ENCODE assay signal across 9 cellular contexts in the genomic region with DNA sequence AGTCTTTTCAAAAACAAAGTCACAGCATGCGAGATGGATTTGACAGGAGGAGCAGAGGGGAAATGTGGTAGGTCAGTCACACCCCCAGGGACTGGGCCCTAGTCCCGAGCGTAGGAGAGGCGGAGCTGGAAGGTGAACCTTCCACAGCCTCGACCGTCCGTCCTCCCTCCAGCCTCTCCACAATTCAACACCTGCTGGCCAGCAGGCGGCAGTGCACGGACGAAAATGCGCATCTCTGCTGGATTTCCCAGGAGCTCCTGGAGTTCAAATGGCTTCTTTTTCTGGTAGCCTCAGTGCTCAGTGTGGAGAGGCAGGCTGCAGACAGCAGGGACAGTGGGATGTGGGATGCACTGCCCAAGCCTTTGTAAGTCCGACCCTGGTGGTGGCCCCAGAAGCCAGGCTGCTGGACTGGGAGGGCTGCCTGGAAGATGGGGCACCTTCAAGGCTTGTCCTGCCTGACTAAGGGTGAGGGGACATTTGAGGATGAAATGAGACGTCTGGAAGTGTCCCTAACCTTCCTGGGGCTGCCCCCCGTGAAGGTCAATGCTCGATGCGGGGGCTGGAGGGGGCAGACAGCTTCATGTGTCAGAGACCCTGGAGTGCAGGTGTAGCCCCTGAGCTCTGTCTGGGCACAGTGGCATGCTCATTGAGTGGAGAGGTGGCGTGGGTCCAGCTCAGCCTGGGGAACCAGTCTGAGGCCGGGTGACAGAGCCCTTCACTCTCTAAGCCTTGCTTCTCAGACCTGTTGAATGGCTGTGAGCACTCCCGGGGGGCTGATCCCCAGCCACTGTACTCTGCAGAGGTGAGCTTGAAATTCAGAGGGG.
A peak's percentile ranks its signal among the peaks of the same experiment; 100 is the strongest.
DNase-seq lines count a peak whose midpoint lies in the region; ATAC-seq, FAIRE-seq and TF ChIP-seq lines count a peak whose summit lies in the region.
"Had no signal": no experiment of that assay in that cellular context is flagged by ENCODE, and none has a peak within 500 bp of the region (broad histone marks: within the 10 kb centered on the region; RNA-seq: fewer than 3 reads in every experiment).

No MANE protein-coding gene starts in this region.

- H3K9me3 Mint-ChIP-seq in activated T-cell treated with anti-CD3 and anti-CD28 coated beads, Interleukin-2, amount 50 U/mL, for 4 hours: no peaks in the 10 kb centered on the region

- TF ChIP-seq RAD21 in HCT116 (IDR thresholded peaks at IDR 0.05; ENCODE audit: low read depth): peak; percentile 95
- peak; percentile 58 for TF ChIP-seq RAD21 in GM12878 (IDR thresholded peaks at IDR 0.05; ENCODE audit: insufficient read depth, low read depth, low read length)

- peak; percentile 97 for ATAC-seq in HCT116
- peak; percentile 86 for ATAC-seq in GM12878
- no peak for ATAC-seq in activated T-cell treated with anti-CD3 and anti-CD28 coated beads, Interleukin-2, amount 50 U/mL, for 4 hours

- in situ Hi-C loops in GM12878 (cut with MboI): loop anchor here (25.0 kb wide), 1 partner anchor 617 kb away; no protein-coding TSS in a partner anchor

- CTCF ChIA-PET in HCT116 (lab: Charles Lee) (interaction anchor here (0.7 to 3.9 kb wide), 25 partner anchors 9 to 716 kb away, joined by 3 to 73 read pairs (median 5); a partner anchor contains a TSS), GM12878 (lab: Yijun Ruan, JAX) (interaction anchor here (0.8 to 5.0 kb wide), 5 partner anchors 10 to 623 kb away, joined by 3 to 28 read pairs (median 4); no protein-coding TSS in a partner anchor)

- no TSS peak for BruUV-seq in HCT116 (replicated peaks; lab: Mats Ljungman, UMichigan)
- BruUV-seq in GM12878 (replicated peaks; lab: Mats Ljungman, UMichigan): no TSS peak

- H3K27me3 ChIP-seq in HCT116 (ENCODE audit: insufficient read depth, low read length) (no peaks in the 10 kb centered on the region), GM12878 (replicated peaks in 1 of 2; ENCODE audit: control insufficient read depth in 2 of 2, insufficient read depth in 2 of 2, low read length in 1 of 2) (peaks cover 1 to 2% of the 10 kb centered on the region in 2 experiments; a peak in 2 of 4 replicates), keratinocyte (ENCODE audit: control insufficient read depth, extremely low read depth, insufficient read depth, low read length) (no peaks in the 10 kb centered on the region), thyroid gland (no peaks in the 10 kb centered on the region)
- H3K27me3 ChIP-seq: BLaER1 treated with 17β-estradiol and CSF1 and Interleukin-3, amounts not matched to agents 10 nM and 100 nM had no signal

- SMC1A ChIA-PET in GM12878 (lab: Charles Lee; ENCODE audit: uncharacterized antibody, unreplicated experiment): no interaction called here

- peaks cover 6% of the 10 kb centered on the region for H3K27me3 Mint-ChIP-seq in activated T-cell treated with anti-CD3 and anti-CD28 coated beads, Interleukin-2, amount 50 U/mL, for 4 hours (ENCODE audit: low read depth)

- H3K9me2 ChIP-seq in HCT116 (ENCODE audit: insufficient read depth): no peaks in the 10 kb centered on the region

- H2AFZ ChIP-seq in HCT116 (ENCODE audit: low read depth, low read length, poor library complexity, severe bottlenecking) (peak overlapping the region; percentile 92), GM12878 (ENCODE audit: control insufficient read depth, low read depth, low read length) (no peak overlapping the region), keratinocyte (ENCODE audit: control insufficient read depth, low read length) (no peak overlapping the region)

- peak overlapping the region; percentile 33; the same call in 1 of the 2 replicates for H3K4me2 ChIP-seq in HCT116 (ENCODE audit: low read length)
- H3K4me2 ChIP-seq in GM12878 (ENCODE audit: control insufficient read depth, insufficient read depth): no peak overlapping the region
- H3K4me2 ChIP-seq in keratinocyte (ENCODE audit: control insufficient read depth, extremely low read depth, insufficient read depth, low read depth, low read length): peak overlapping the region; percentile 22
- H3K4me2 ChIP-seq: BLaER1 treated with 17β-estradiol and CSF1 and Interleukin-3, amounts not matched to agents 10 nM and 100 nM had no signal

- no peaks in the 10 kb centered on the region for H3K4me1 Mint-ChIP-seq in activated T-cell treated with anti-CD3 and anti-CD28 coated beads, Interleukin-2, amount 50 U/mL, for 4 hours (ENCODE audit: low read depth)

- H4K20me1 ChIP-seq in HCT116 (ENCODE audit: insufficient read depth): no peaks in the 10 kb centered on the region
- H4K20me1 ChIP-seq in GM12878 (ENCODE audit: control insufficient read depth, insufficient read depth): no peaks in the 10 kb centered on the region
- no peaks in the 10 kb centered on the region for H4K20me1 ChIP-seq in keratinocyte (ENCODE audit: control insufficient read depth, extremely low read depth, insufficient read depth, low read length)
- H4K20me1 ChIP-seq: BLaER1 treated with 17β-estradiol and CSF1 and Interleukin-3, amounts not matched to agents 10 nM and 100 nM had no signal

- peak; percentile 69 to 71 for DNase-seq in NCI-H2081 (lab: John Stamatoyannopoulos, UW)
- no peak for DNase-seq in NCI-H2081 treated with DMSO at 0.1 percent for 48 hours (lab: John Stamatoyannopoulos, UW)
- DNase-seq in HCT116 (ENCODE audit: low read depth, low spot score): peak; percentile 72
- peak; percentile 45 for DNase-seq in NCI-H460 (ENCODE audit: extremely low read depth, low read depth)
- no peak for DNase-seq in GM12878 (ENCODE audit: low read depth, low spot score)
- peak; percentile 44 for DNase-seq in keratinocyte (ENCODE audit: low read depth, low spot score)
- DNase-seq in thyroid gland: peak; percentile 76 to 80
- no peak for DNase-seq in activated T-cell treated with anti-CD3 and anti-CD28 coated beads, Interleukin-2, amount 50 U/mL, for 4 hours

- H3K79me2 ChIP-seq in HCT116 (ENCODE audit: insufficient read depth, low read length) (no peaks in the 10 kb centered on the region), GM12878 (ENCODE audit: control insufficient read depth, insufficient read depth, low read length) (no peaks in the 10 kb centered on the region), keratinocyte (ENCODE audit: control insufficient read depth, insufficient read depth, low read length) (no peaks in the 10 kb centered on the region)

- H3K36me3 Mint-ChIP-seq in activated T-cell treated with anti-CD3 and anti-CD28 coated beads, Interleukin-2, amount 50 U/mL, for 4 hours (ENCODE audit: insufficient read depth): no peaks in the 10 kb centered on the region

- H3K27ac ChIP-seq in HCT116 (ENCODE audit: low read depth, low read length) (no peak overlapping the region), GM12878 (ENCODE audit: control insufficient read depth, insufficient read depth) (no peak overlapping the region), keratinocyte (ENCODE audit: control insufficient read depth, insufficient read depth, low read length) (no peak overlapping the region), thyroid gland (no peak overlapping the region)
- H3K27ac ChIP-seq: BLaER1 treated with 17β-estradiol and CSF1 and Interleukin-3, amounts not matched to agents 10 nM and 100 nM had no signal

- POLR2A ChIA-PET in HCT116 (lab: Charles Lee): interaction anchor here (0.7 to 2.1 kb wide), 3 partner anchors 15 to 261 kb away, joined by 3 to 21 read pairs (median 3); no protein-coding TSS in a partner anchor
- POLR2A ChIA-PET in GM12878 (lab: Charles Lee): interaction anchor here (0.5 kb wide), 1 partner anchor 662 kb away, joined by 3 read pairs; no protein-coding TSS in a partner anchor

- TF ChIP-seq EP300 in GM12878 (IDR thresholded peaks at IDR 0.05; ENCODE audit: borderline replicate concordance in 1 of 2, control insufficient read depth in 1 of 2, low read depth in 2 of 2, low read length in 2 of 2): no peak

- H3K4me1 ChIP-seq in HCT116 (ENCODE audit: control insufficient read depth in 1 of 2, insufficient read depth in 2 of 2, low read length in 2 of 2): peaks cover 0 to 9% of the 10 kb centered on the region in 2 experiments; a peak in 2 of 4 replicates
- H3K4me1 ChIP-seq in GM12878 (ENCODE audit: control insufficient read depth, insufficient read depth, low read length): no peaks in the 10 kb centered on the region
- H3K4me1 ChIP-seq in keratinocyte (ENCODE audit: control insufficient read depth, extremely low read depth, insufficient read depth, low read length): peaks cover 7% of the 10 kb centered on the region
- H3K4me1 ChIP-seq in thyroid gland: peaks cover 8 to 11% of the 10 kb centered on the region in 2 donors

- H3K9me3 ChIP-seq in HCT116 (ENCODE audit: control insufficient read depth in 1 of 2, insufficient read depth in 1 of 2, low read depth in 1 of 2, low read length in 2 of 2) (peaks cover 0 to 4% of the 10 kb centered on the region in 2 experiments; a peak in 1 of 4 replicates), GM12878 (replicated peaks; ENCODE audit: control insufficient read depth, insufficient read depth, low read length) (no peaks in the 10 kb centered on the region), keratinocyte (ENCODE audit: control insufficient read depth, low read depth, low read length) (peaks cover 4% of the 10 kb centered on the region), thyroid gland (no peaks in the 10 kb centered on the region)

- no peaks in the 10 kb centered on the region for H3K9me1 ChIP-seq in keratinocyte (ENCODE audit: control insufficient read depth, extremely low read depth, insufficient read depth, low read length)

- no peak overlapping the region for H3K4me3 ChIP-seq in HCT116 (replicated peaks in 1 of 2; ENCODE audit: low read depth in 1 of 2, low read length in 2 of 2)
- H3K4me3 ChIP-seq in GM12878: no peak overlapping the region
- no peak overlapping the region for H3K4me3 ChIP-seq in keratinocyte (ENCODE audit: control insufficient read depth in 2 of 3, extremely low read depth in 1 of 3, insufficient read depth in 2 of 3, low read depth in 1 of 3, low read length in 3 of 3)
- H3K4me3 ChIP-seq in thyroid gland (replicated peaks in 1 of 3): no peak overlapping the region
- H3K4me3 ChIP-seq: BLaER1 treated with 17β-estradiol and CSF1 and Interleukin-3, amounts not matched to agents 10 nM and 100 nM had no signal

- FAIRE-seq in GM12878 (lab: Jason Lieb, UNC) (no peak), keratinocyte (lab: Jason Lieb, UNC) (no peak)

- RAD21 ChIA-PET in HCT116 (lab: Charles Lee; ENCODE audit: low non-redundant PET in 1 of 2, low total read pairs in 2 of 2, uncharacterized antibody in 2 of 2, unreplicated experiment in 2 of 2): interaction anchor here (0.9 to 1.4 kb wide), 5 partner anchors 33 to 261 kb away, joined by 3 to 14 read pairs (median 6); no protein-coding TSS in a partner anchor
- RAD21 ChIA-PET in GM12878 (lab: Charles Lee; ENCODE audit: unreplicated experiment): interaction anchor here (0.8 to 1.0 kb wide), 2 partner anchors 260 to 716 kb away, joined by 3 to 4 read pairs; no protein-coding TSS in a partner anchor

- dilution Hi-C loops in keratinocyte (cut with MboI; ENCODE audit: extremely low pct_ligation_motif_present, low sequenced_read_pairs): no loop called here

- peak; percentile 82 to 87 (median 83) for TF ChIP-seq CTCF in HCT116 (IDR thresholded peaks at IDR 0.05 in 2 of 3, conservative IDR thresholded peaks at IDR 0.05 in 1 of 3; ENCODE audit: borderline replicate concordance in 1 of 3, insufficient read depth in 1 of 3, low read depth in 2 of 3, low read length in 2 of 3)
- TF ChIP-seq CTCF in GM12878 (IDR thresholded peaks at IDR 0.05 in 2 of 3, conservative IDR thresholded peaks at IDR 0.05 in 1 of 3; ENCODE audit: control insufficient read depth in 2 of 3, extremely low read depth in 1 of 3, insufficient read depth in 1 of 3, low read depth in 3 of 3, low read length in 3 of 3): peak; percentile 62 to 69 (median 65)
- TF ChIP-seq CTCF in keratinocyte (optimal IDR thresholded peaks at IDR 0.05 in 1 of 3, IDR thresholded peaks at IDR 0.05 in 1 of 3, conservative IDR thresholded peaks at IDR 0.05 in 1 of 3; ENCODE audit: extremely low read depth in 1 of 3, insufficient read depth in 2 of 3, low read length in 3 of 3): peak; percentile 86 to 97 (median 92)
- peak; percentile 36 to 89 (median 78) for TF ChIP-seq CTCF in thyroid gland (IDR thresholded peaks at IDR 0.05)

- H3K9ac ChIP-seq in HCT116 (ENCODE audit: low read length): no peak overlapping the region
- H3K9ac ChIP-seq in GM12878 (ENCODE audit: control insufficient read depth, insufficient read depth, low read length): no peak overlapping the region
- no peak overlapping the region for H3K9ac ChIP-seq in keratinocyte (ENCODE audit: control insufficient read depth, extremely low read depth, insufficient read depth, low read length)
- H3K9ac ChIP-seq: BLaER1 treated with 17β-estradiol and CSF1 and Interleukin-3, amounts not matched to agents 10 nM and 100 nM had no signal

- no peaks in the 10 kb centered on the region for H3K36me3 ChIP-seq in HCT116 (ENCODE audit: control insufficient read depth in 1 of 2, insufficient read depth in 2 of 2, low read length in 2 of 2)
- H3K36me3 ChIP-seq in GM12878 (ENCODE audit: control insufficient read depth in 2 of 2, insufficient read depth in 2 of 2, low read length in 1 of 2): no peaks in the 10 kb centered on the region
- H3K36me3 ChIP-seq in keratinocyte (ENCODE audit: control insufficient read depth in 2 of 2, extremely low read depth in 1 of 2, insufficient read depth in 2 of 2, low read length in 2 of 2): no peaks in the 10 kb centered on the region
- H3K36me3 ChIP-seq in thyroid gland: no peaks in the 10 kb centered on the region
- H3K36me3 ChIP-seq: BLaER1 treated with 17β-estradiol and CSF1 and Interleukin-3, amounts not matched to agents 10 nM and 100 nM had no signal

- WGBS in GM12878 (ENCODE audit: insufficient coverage, insufficient replicate concordance, low lambda C conversion rate, missing lambda C conversion rate): 14% methylated on average over 19 of the region's 19 CpGs
- 7 to 23% methylated on average over 12 to 14 of the region's 19 CpGs for WGBS in thyroid gland, 2 donors

- intact Hi-C loops in HCT116 (cut with micrococcal nuclease) (loop anchor here (1.0 kb wide), 2 partner anchors 228 to 261 kb away; no protein-coding TSS in a partner anchor), GM12878 (cut with micrococcal nuclease; ENCODE audit: unreplicated experiment) (loop anchor here (2.0 kb wide), 2 partner anchors 227 to 261 kb away; no protein-coding TSS in a partner anchor), thyroid gland (cut with DNase I) (loop anchor here (10.0 kb wide), 1 partner anchor 189 kb away; a partner anchor contains a TSS)

- TF ChIP-seq POLR2A in HCT116 (IDR thresholded peaks at IDR 0.05; ENCODE audit: borderline replicate concordance, extremely low read depth, insufficient read depth, insufficient read length): no peak
- no peak for TF ChIP-seq POLR2A in GM12878 (IDR thresholded peaks at IDR 0.05; ENCODE audit: low read depth, low read length)
- TF ChIP-seq POLR2A in thyroid gland (IDR thresholded peaks at IDR 0.05): no peak

- H3K4me3 Mint-ChIP-seq in activated T-cell treated with anti-CD3 and anti-CD28 coated beads, Interleukin-2, amount 50 U/mL, for 4 hours: no peak overlapping the region

Comparison
In these comparisons a context has a peak if more than half of its experiments do, and no peak if none do; other contexts are left out.
1. DNase-seq: peak in NCI-H2081 (2 of 2), HCT116 (single experiment), NCI-H460 (single experiment), keratinocyte (single experiment) and thyroid gland (2 of 2); none in NCI-H2081 treated with DMSO at 0.1 percent for 48 hours (single experiment), GM12878 (single experiment) and activated T-cell treated with anti-CD3 and anti-CD28 coated beads, Interleukin-2, amount 50 U/mL, for 4 hours (single experiment).
2. ATAC-seq: peak in HCT116 (single experiment) and GM12878 (single experiment); none in activated T-cell treated with anti-CD3 and anti-CD28 coated beads, Interleukin-2, amount 50 U/mL, for 4 hours (0 of 2).
3. Peak in every context shown above with its lines, with median percentiles within 50 percentile points of each other: CTCF ChIP-seq.